ENCODE assay signal across 21 cellular contexts in the genomic region with DNA sequence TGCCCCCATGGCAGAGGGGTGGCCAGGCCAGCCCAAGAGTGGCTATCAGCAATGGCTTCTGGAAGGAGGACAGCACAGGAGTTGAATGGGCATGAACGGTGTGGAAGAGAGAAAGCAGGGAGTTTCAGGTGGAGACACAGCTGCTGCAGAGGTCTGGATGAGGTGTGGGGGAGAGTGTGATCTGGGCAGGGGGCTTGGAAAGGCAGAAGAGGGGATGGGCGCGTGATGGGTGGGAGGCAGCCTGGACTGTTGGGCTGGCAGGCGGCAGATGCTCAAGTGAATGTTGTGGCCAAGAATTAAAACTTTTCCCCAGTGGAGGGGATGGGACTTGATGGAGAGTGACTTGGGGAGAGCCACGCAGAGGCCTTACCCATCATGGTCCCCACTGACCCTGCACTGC. TPM values are rescaled to one million over a fixed set of nuclear protein-coding genes. Genes with fewer than 3 reads are reported as not detected.
DNase-seq lines count a peak whose midpoint lies in the region; ATAC-seq, FAIRE-seq and TF ChIP-seq lines count a peak whose summit lies in the region.
"Had no signal": no experiment of that assay in that cellular context is flagged by ENCODE, and none has a peak within 500 bp of the region (broad histone marks: within the 10 kb centered on the region; RNA-seq: fewer than 3 reads in every experiment).

No MANE protein-coding gene starts in this region.

- no peak overlapping the region for H3K18ac ChIP-seq in neuronal stem cell (ENCODE audit: low read length)

- peaks cover 14% of the 10 kb centered on the region for H3K36me3 Mint-ChIP-seq in CD4-positive, CD25-positive, alpha-beta regulatory T cell
- H3K36me3 Mint-ChIP-seq in T-helper 17 cell (ENCODE audit: low read depth): peaks cover 2% of the 10 kb centered on the region
- H3K36me3 Mint-ChIP-seq: CD4-positive, alpha-beta memory T cell had no signal

- H3K9ac ChIP-seq in neuronal stem cell (ENCODE audit: low read depth, low read length, poor library complexity): peak overlapping the region; percentile 36

- H2AFZ ChIP-seq in neuronal stem cell (ENCODE audit: low read length): no peak overlapping the region

- H3K4me3 ChIP-seq in CD4-positive, CD25-positive, alpha-beta regulatory T cell (ENCODE audit: low read depth, low read length): no peak overlapping the region
- H3K4me3 ChIP-seq in neuronal stem cell (ENCODE audit: low read length in 2 of 2): no peak overlapping the region
- H3K4me3 ChIP-seq: GM12878, K562 had no signal

- H3K23ac ChIP-seq in neuronal stem cell (ENCODE audit: low read depth, low read length, poor library complexity): no peak overlapping the region

- no peaks in the 10 kb centered on the region for H3K36me3 ChIP-seq in CD4-positive, CD25-positive, alpha-beta regulatory T cell (ENCODE audit: control insufficient read depth, insufficient read depth, low read length)
- no peaks in the 10 kb centered on the region for H3K36me3 ChIP-seq in neuronal stem cell (replicated peaks in 1 of 2; ENCODE audit: control insufficient read depth in 2 of 2, insufficient read depth in 2 of 2, low read length in 2 of 2)

- no peak overlapping the region for H4K8ac ChIP-seq in neuronal stem cell (ENCODE audit: low read depth, low read length)

- no peak overlapping the region for H2BK120ac ChIP-seq in neuronal stem cell (ENCODE audit: low read depth, low read length)

- TF ChIP-seq POLR2A in GM12891 (IDR thresholded peaks at IDR 0.05; ENCODE audit: low read depth, low read length): no peak

- no peak overlapping the region for H2BK12ac ChIP-seq in neuronal stem cell (ENCODE audit: low read length)

- H2AK5ac ChIP-seq in neuronal stem cell (ENCODE audit: low read depth, low read length): no peak overlapping the region

- H3K27me3 ChIP-seq in CD4-positive, CD25-positive, alpha-beta regulatory T cell (ENCODE audit: control insufficient read depth, insufficient read depth, low read length): no peaks in the 10 kb centered on the region
- H3K27me3 ChIP-seq in neuronal stem cell (ENCODE audit: control insufficient read depth in 3 of 3, insufficient read depth in 3 of 3, low read depth in 1 of 3, low read length in 3 of 3): peaks cover 0 to 14% (median 0%) of the 10 kb centered on the region in 3 experiments

- H3K27ac Mint-ChIP-seq in CD4-positive, CD25-positive, alpha-beta regulatory T cell: peak overlapping the region in 2 of 3 donors; percentile 22 to 76
- H3K27ac Mint-ChIP-seq in T-helper 17 cell: peak overlapping the region; percentile 93
- H3K27ac Mint-ChIP-seq: B cell had no signal

- no peak overlapping the region for H3K4ac ChIP-seq in neuronal stem cell (ENCODE audit: low read length)

- H3K9me3 Mint-ChIP-seq in CD4-positive, CD25-positive, alpha-beta regulatory T cell: peaks cover 0 to 11% (median 1%) of the 10 kb centered on the region in 7 donors

- H2BK15ac ChIP-seq in neuronal stem cell (ENCODE audit: low read length): no peak overlapping the region

- H3K4me1 ChIP-seq in CD4-positive, CD25-positive, alpha-beta regulatory T cell (ENCODE audit: control insufficient read depth, insufficient read depth, low read length, poor library complexity, severe bottlenecking): peaks cover 52% of the 10 kb centered on the region
- peaks cover 0 to 1% of the 10 kb centered on the region in 2 donors for H3K4me1 ChIP-seq in neuronal stem cell (ENCODE audit: control insufficient read depth in 2 of 2, insufficient read depth in 1 of 2, low read depth in 1 of 2, low read length in 2 of 2)

- peak; percentile 54 for DNase-seq in activated CD8-positive, alpha-beta memory T cell treated with anti-CD3 and anti-CD28 coated beads for 24 hours
- no peak for DNase-seq in activated CD8-positive, alpha-beta memory T cell treated with anti-CD3 and anti-CD28 coated beads, Interleukin-2, amount 50 U/mL, for 4 hours
- DNase-seq in CD4-positive, CD25-positive, alpha-beta regulatory T cell: no peak
- no peak for DNase-seq in T-helper 17 cell
- DNase-seq in neuronal stem cell (ENCODE audit: low spot score): no peak
- DNase-seq in GM12891 (ENCODE audit: insufficient read length, low spot score): no peak
- DNase-seq in NCI-H69 (lab: John Stamatoyannopoulos, UW): no peak
- DNase-seq: 8988T; CD4-positive, alpha-beta memory T cell; DMS53; EL; NCI-H1694; NCI-H2081 treated with DMSO at 0.1 percent for 48 hours; NCI-H446 treated with DMSO at 0.1 percent for 48 hours; NCI-H774; OCI-M1; SIG-M5 had no signal

- no peak for FAIRE-seq in GM12891 (lab: Jason Lieb, UNC)
- FAIRE-seq: GM12878, K562 had no signal

- H3K4me3 Mint-ChIP-seq in CD4-positive, CD25-positive, alpha-beta regulatory T cell: peak overlapping the region in 1 of 4 donors; percentile 3
- no peak overlapping the region for H3K4me3 Mint-ChIP-seq in T-helper 17 cell
- H3K4me3 Mint-ChIP-seq: B cell had no signal

- no peak overlapping the region for H3K4me2 ChIP-seq in neuronal stem cell (ENCODE audit: insufficient read depth, low read length, poor library complexity, severe bottlenecking)

- H3K79me1 ChIP-seq in neuronal stem cell (ENCODE audit: low read depth, low read length): no peaks in the 10 kb centered on the region

- no peak overlapping the region for H3K14ac ChIP-seq in neuronal stem cell (ENCODE audit: low read length)

- H3K27me3 Mint-ChIP-seq in CD4-positive, CD25-positive, alpha-beta regulatory T cell: no peaks in the 10 kb centered on the region
- no peaks in the 10 kb centered on the region for H3K27me3 Mint-ChIP-seq in T-helper 17 cell

- no CpG with 5 or more reads among the region's 5 CpGs for WGBS in neuronal stem cell (ENCODE audit: extremely low coverage in 2 of 2, insufficient read length in 2 of 2, insufficient replicate concordance in 1 of 2), 2 donors

- ATAC-seq in CD4-positive, CD25-positive, alpha-beta regulatory T cell (ENCODE audit: low read depth in 2 of 2): no peak
- no peak for ATAC-seq in T-helper 17 cell
- no peak for ATAC-seq in GM18861 (IDR thresholded peaks at IDR 0.05; ENCODE audit: unreplicated experiment)
- ATAC-seq: GM12878, K562 had no signal

- no peak overlapping the region for H4K91ac ChIP-seq in neuronal stem cell (ENCODE audit: low read depth, low read length, poor library complexity)

- H3K27ac ChIP-seq in CD4-positive, CD25-positive, alpha-beta regulatory T cell (ENCODE audit: insufficient read depth, low read length, poor library complexity, severe bottlenecking): no peak overlapping the region
- no peak overlapping the region for H3K27ac ChIP-seq in neuronal stem cell (replicated peaks; ENCODE audit: low read length)

- no peak overlapping the region for H2BK5ac ChIP-seq in neuronal stem cell (ENCODE audit: low read length)

- H3K4me1 Mint-ChIP-seq in CD4-positive, CD25-positive, alpha-beta regulatory T cell: peaks cover 19 to 75% (median 44%) of the 10 kb centered on the region in 4 donors
- H3K4me1 Mint-ChIP-seq in T-helper 17 cell: peaks cover 52% of the 10 kb centered on the region

- H3K9me3 ChIP-seq in CD4-positive, CD25-positive, alpha-beta regulatory T cell (ENCODE audit: control insufficient read depth in 2 of 2, low read length in 2 of 2): peaks cover 0 to 3% of the 10 kb centered on the region in 2 experiments
- H3K9me3 ChIP-seq in T-helper 17 cell (ENCODE audit: control insufficient read depth, low read length, poor library complexity, severe bottlenecking): no peaks in the 10 kb centered on the region
- H3K9me3 ChIP-seq in neuronal stem cell (replicated peaks in 1 of 2; ENCODE audit: control insufficient read depth in 2 of 2, insufficient read depth in 1 of 2, low read depth in 1 of 2, low read length in 2 of 2): no peaks in the 10 kb centered on the region

TF ChIP-seq in GM12891, 5 proteins besides CTCF, POLR2A, EP300 and RAD21:
- no peak for TF ChIP-seq TAF1 (IDR thresholded peaks at IDR 0.05; ENCODE audit: low read depth, low read length)
- TF ChIP-seq SPI1 (IDR thresholded peaks at IDR 0.05; ENCODE audit: low read depth, low read length): no peak
- no peak for TF ChIP-seq POU2F2 (IDR thresholded peaks at IDR 0.05; ENCODE audit: low read depth, low read length)
- TF ChIP-seq POLR2AphosphoS5 (IDR thresholded peaks at IDR 0.05; ENCODE audit: low read depth, low read length): no peak
- TF ChIP-seq PAX5 (IDR thresholded peaks at IDR 0.05; ENCODE audit: insufficient read depth, low read length, severe bottlenecking): no peak

RNA-seq across cellular contexts. Expression of a gene that starts 46.5 kb away (rescaled TPM):
- total RNA-seq in CD4-positive, CD25-positive, alpha-beta regulatory T cell: 9.2 TPM
- polyA plus RNA-seq in CD4-positive, CD25-positive, alpha-beta regulatory T cell: 1 to 10 TPM; 2.0 to 5.6 (median 2.8) TPM
- 1 to 10 TPM; 1.7 to 2.2 TPM for total RNA-seq in T-helper 17 cell
- 16.8 TPM for polyA plus RNA-seq in neuronal stem cell (2013, experiment 1 of 2)
- 15.7 TPM for polyA plus RNA-seq in neuronal stem cell (2013, experiment 2 of 2)
- 41.6 TPM for polyA plus RNA-seq in GM12891 (2012; ENCODE audit: low read depth, missing spikeins)
- total RNA-seq: K562 had no signal
- polyA plus RNA-seq: K562 had no signal
